1 cellular context compared by ENCODE assay signal in the genomic region with DNA sequence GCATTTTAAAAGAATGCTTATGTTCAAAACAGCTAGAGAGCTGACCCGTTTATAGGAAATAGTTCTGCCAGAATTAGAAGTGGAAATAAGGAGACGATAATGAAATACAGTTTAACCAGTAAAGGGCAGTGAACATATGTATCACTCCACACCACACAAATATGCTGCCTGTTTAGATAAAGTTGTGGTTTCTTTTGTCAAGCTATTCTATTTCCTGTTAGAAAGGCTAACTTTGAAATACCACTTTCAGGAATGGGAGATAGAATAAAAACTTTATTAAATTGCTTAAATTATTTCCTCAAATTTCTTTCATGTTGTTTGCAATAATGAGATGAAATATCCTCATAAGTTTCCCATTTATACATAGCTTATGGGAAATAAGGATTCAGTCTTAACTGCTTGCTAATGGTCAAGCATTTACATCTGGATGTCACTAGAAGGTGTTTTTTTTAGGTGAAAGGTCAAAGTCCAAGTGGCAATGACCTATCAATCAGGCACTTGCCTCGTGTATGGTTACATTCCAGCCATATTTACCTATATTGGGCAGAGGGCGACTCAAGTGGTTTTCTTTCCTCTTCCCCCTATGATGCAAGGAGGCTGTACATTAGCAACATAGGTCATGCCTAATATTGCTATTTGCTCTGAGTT.
TF ChIP-seq lines count a peak whose summit lies in the region.

No MANE protein-coding gene starts in this region.

TF ChIP-seq in HepG2, 621 proteins besides CTCF, POLR2A, EP300 and RAD21 (continued from another document):
- TF ChIP-seq HMGXB3 (CRISPR knock-in tag; IDR thresholded peaks at IDR 0.05; ENCODE audit: borderline replicate concordance) (no peak), ATF4 (CRISPR knock-in tag; IDR thresholded peaks at IDR 0.05) (peak in 1 of 2 experiments; percentile 75; a peak in 1 of 4 replicates), SOX6 (IDR thresholded peaks at IDR 0.05) (no peak), SOX6 (CRISPR knock-in tag; IDR thresholded peaks at IDR 0.05) (peak; percentile 40; the same call in 1 of the 2 replicates), FOXA3 (CRISPR knock-in tag; IDR thresholded peaks at IDR 0.05) (peak; percentile 56; the same call in 1 of the 2 replicates), ZNF337 (CRISPR knock-in tag; IDR thresholded peaks at IDR 0.05; ENCODE audit: borderline replicate concordance, low read depth) (no peak), PPARG (CRISPR knock-in tag; conservative IDR thresholded peaks at IDR 0.05) (0 out of 2 replicates have a peak, but pooled peaks have one; percentile 27), MLXIP (CRISPR knock-in tag; IDR thresholded peaks at IDR 0.05; ENCODE audit: borderline replicate concordance) (0 out of 2 replicates have a peak, but pooled peaks have one; percentile 52), FOSL2 (CRISPR knock-in tag; IDR thresholded peaks at IDR 0.05) (0 out of 2 replicates have a peak, but pooled peaks have one; percentile 15), TBL1XR1 (IDR thresholded peaks at IDR 0.05; ENCODE audit: borderline replicate concordance, low read length, partially characterized antibody) (peak; percentile 35), RXRB (CRISPR knock-in tag; IDR thresholded peaks at IDR 0.05; ENCODE audit: borderline replicate concordance) (peak; percentile 90), TSC22D2 (CRISPR knock-in tag; IDR thresholded peaks at IDR 0.05; ENCODE audit: borderline replicate concordance) (no peak), ZSCAN22 (CRISPR knock-in tag; IDR thresholded peaks at IDR 0.05) (no peak), REXO4 (CRISPR knock-in tag; IDR thresholded peaks at IDR 0.05; ENCODE audit: borderline replicate concordance) (no peak), YY1 (IDR thresholded peaks at IDR 0.05; ENCODE audit: insufficient read depth, insufficient replicate concordance, low read depth, low read length) (no peak), GZF1 (CRISPR knock-in tag; IDR thresholded peaks at IDR 0.05) (no peak), TEAD3 (CRISPR knock-in tag; optimal IDR thresholded peaks at IDR 0.05; ENCODE audit: borderline replicate concordance) (peak; percentile 87), HNF4A (CRISPR knock-in tag; IDR thresholded peaks at IDR 0.05) (peak; percentile 87), BCL6 (CRISPR knock-in tag; IDR thresholded peaks at IDR 0.05) (0 out of 2 replicates have a peak, but pooled peaks have one; percentile 26), ZBTB42 (CRISPR knock-in tag; IDR thresholded peaks at IDR 0.05) (no peak), MEIS1 (CRISPR knock-in tag; IDR thresholded peaks at IDR 0.05; ENCODE audit: borderline replicate concordance) (no peak)
- TF ChIP-seq, protein P1, sequence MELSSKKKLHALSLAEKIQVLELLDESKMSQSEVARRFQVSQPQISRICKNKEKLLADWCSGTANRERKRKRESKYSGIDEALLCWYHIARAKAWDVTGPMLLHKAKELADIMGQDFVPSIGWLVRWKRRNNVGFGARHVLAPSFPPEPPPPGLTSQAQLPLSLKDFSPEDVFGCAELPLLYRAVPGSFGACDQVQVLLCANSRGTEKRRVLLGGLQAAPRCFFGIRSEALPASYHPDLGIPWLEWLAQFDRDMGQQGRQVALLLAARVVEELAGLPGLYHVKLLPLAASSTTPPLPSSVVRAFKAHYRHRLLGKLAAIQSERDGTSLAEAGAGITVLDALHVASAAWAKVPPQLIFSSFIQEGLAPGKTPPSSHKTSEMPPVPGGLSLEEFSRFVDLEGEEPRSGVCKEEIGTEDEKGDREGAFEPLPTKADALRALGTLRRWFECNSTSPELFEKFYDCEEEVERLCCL (CRISPR knock-in tag; IDR thresholded peaks at IDR 0.05; ENCODE audit: borderline replicate concordance): no peak
- TF ChIP-seq, protein P2, sequence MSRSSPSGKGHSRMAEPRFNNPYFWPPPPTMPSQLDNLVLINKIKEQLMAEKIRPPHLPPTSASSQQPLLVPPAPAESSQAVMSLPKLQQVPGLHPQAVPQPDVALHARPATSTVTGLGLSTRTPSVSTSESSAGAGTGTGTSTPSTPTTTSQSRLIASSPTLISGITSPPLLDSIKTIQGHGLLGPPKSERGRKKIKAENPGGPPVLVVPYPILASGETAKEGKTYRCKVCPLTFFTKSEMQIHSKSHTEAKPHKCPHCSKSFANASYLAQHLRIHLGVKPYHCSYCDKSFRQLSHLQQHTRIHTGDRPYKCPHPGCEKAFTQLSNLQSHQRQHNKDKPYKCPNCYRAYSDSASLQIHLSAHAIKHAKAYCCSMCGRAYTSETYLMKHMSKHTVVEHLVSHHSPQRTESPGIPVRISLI (CRISPR knock-in tag; IDR thresholded peaks at IDR 0.05; ENCODE audit: borderline replicate concordance): peak; percentile 57; the same call in 1 of the 2 replicates
- TF ChIP-seq, protein P3, sequence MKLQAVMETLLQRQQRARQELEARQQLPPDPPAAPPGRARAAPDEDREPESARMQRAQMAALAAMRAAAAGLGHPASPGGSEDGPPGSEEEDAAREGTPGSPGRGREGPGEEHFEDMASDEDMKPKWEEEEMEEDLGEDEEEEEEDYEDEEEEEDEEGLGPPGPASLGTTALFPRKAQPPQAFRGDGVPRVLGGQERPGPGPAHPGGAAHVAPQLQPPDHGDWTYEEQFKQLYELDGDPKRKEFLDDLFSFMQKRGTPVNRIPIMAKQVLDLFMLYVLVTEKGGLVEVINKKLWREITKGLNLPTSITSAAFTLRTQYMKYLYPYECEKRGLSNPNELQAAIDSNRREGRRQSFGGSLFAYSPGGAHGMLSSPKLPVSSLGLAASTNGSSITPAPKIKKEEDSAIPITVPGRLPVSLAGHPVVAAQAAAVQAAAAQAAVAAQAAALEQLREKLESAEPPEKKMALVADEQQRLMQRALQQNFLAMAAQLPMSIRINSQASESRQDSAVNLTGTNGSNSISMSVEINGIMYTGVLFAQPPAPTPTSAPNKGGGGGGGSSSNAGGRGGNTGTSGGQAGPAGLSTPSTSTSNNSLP (IDR thresholded peaks at IDR 0.05; ENCODE audit: low read depth, low read length): no peak
- TF ChIP-seq, protein P4, sequence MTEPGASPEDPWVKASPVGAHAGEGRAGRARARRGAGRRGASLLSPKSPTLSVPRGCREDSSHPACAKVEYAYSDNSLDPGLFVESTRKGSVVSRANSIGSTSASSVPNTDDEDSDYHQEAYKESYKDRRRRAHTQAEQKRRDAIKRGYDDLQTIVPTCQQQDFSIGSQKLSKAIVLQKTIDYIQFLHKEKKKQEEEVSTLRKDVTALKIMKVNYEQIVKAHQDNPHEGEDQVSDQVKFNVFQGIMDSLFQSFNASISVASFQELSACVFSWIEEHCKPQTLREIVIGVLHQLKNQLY (CRISPR knock-in tag; IDR thresholded peaks at IDR 0.05): peak; percentile 86
TF ChIP-seq in HepG2: peak in this region for 32.
